23 cellular contexts compared by ENCODE assay signal in the genomic region with DNA sequence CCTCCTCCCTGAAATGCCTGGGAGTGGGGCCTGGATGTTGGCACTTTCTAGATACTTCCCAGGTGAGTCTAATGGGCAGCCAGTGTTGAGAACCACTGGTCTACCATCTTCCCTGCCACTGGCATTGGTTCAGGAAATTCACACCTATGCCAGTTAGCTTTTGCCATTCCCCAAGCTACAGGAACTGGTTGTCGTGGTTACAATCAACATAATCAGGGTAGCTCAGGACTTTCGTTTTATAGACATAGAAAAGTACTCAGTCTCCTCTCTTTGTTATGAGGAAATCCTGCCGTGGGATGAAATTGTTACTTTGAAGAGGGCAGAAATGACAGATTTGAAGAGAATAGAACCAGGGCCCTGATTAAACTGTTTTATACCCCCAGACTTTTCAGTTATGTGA.
DNase-seq lines count a peak whose midpoint lies in the region; ATAC-seq and TF ChIP-seq lines count a peak whose summit lies in the region.
"Had no signal": no experiment of that assay in that cellular context is flagged by ENCODE, and none has a peak within 500 bp of the region (broad histone marks: within the 10 kb centered on the region; RNA-seq: fewer than 3 reads in every experiment).

No MANE protein-coding gene starts in this region.

- CTCF ChIA-PET in SK-N-SH (lab: Yijun Ruan, JAX) = no interaction called here

- H4K20me1 ChIP-seq in SK-N-SH (ENCODE audit: insufficient read depth) = no peaks in the 10 kb centered on the region
- H4K20me1 ChIP-seq: BLaER1 had no signal

- no peaks in the 10 kb centered on the region for H3K9me3 ChIP-seq in SK-N-SH
- H3K9me3 ChIP-seq: BLaER1, right atrium auricular region had no signal

- no peaks in the 10 kb centered on the region for H3K9me2 ChIP-seq in SK-N-SH

- TF ChIP-seq EP300 in SK-N-SH (IDR thresholded peaks at IDR 0.05; ENCODE audit: borderline replicate concordance in 1 of 2, low read depth in 1 of 2, low read length in 1 of 2) = no peak

- H3K27me3 Mint-ChIP-seq in natural killer cell treated with Interleukin-12 subunit alpha and Interleukin-12 subunit beta and Interleukin-15 and Interleukin-18, amount 100 ng/mL, for 72 hours = no peaks in the 10 kb centered on the region
- H3K27me3 Mint-ChIP-seq: brain had no signal

- no peak overlapping the region for H3K27ac ChIP-seq in SK-N-SH (ENCODE audit: low read depth in 2 of 2, low read length in 1 of 2)
- H3K27ac ChIP-seq: BLaER1, right atrium auricular region had no signal

- H3K36me3 ChIP-seq in SK-N-SH (replicated peaks in 1 of 2; ENCODE audit: control insufficient read depth in 1 of 2, insufficient read depth in 2 of 2, low read length in 1 of 2) = no peaks in the 10 kb centered on the region
- H3K36me3 ChIP-seq: BLaER1, right atrium auricular region had no signal

- no peak for TF ChIP-seq CTCF in SK-N-SH (IDR thresholded peaks at IDR 0.05)

- peaks cover 0 to 2% of the 10 kb centered on the region in 2 experiments; a peak in 1 of 4 replicates for H3K4me1 ChIP-seq in SK-N-SH (ENCODE audit: control insufficient read depth in 1 of 2, insufficient read depth in 2 of 2, low read depth in 1 of 2, low read length in 1 of 2)
- H3K4me1 ChIP-seq: BLaER1, right atrium auricular region had no signal

- H3F3A ChIP-seq in SK-N-SH (replicated peaks; ENCODE audit: insufficient read depth) = no peaks in the 10 kb centered on the region

- ATAC-seq in SK-N-SH treated with all-trans-retinoic acid at 6 μM for 48 hours (no peak), left colon (peak; percentile 50), HG02840 (IDR thresholded peaks at IDR 0.05; ENCODE audit: low FRiP score, unreplicated experiment) (no peak)
- ATAC-seq in natural killer cell treated with Interleukin-12 subunit alpha and Interleukin-12 subunit beta and Interleukin-15 and Interleukin-18, amount 100 ng/mL, for 72 hours = no peak
- ATAC-seq: activated T-cell treated with anti-CD3 and anti-CD28 coated beads, Interleukin-2, amount 50 U/mL, for 72 hours; WTC11 had no signal

- no peak overlapping the region for H3K4me3 ChIP-seq in SK-N-SH (ENCODE audit: low read depth in 2 of 2, low read length in 1 of 2)
- H3K4me3 ChIP-seq: BLaER1, right atrium auricular region had no signal

- no peak overlapping the region for H3K9ac ChIP-seq in SK-N-SH
- H3K9ac ChIP-seq: BLaER1 had no signal

- H3K4me3 Mint-ChIP-seq in natural killer cell treated with Interleukin-12 subunit alpha and Interleukin-12 subunit beta and Interleukin-15 and Interleukin-18, amount 100 ng/mL, for 72 hours = no peak overlapping the region
- H3K4me3 Mint-ChIP-seq: activated CD4-positive, alpha-beta T cell treated with anti-CD3 and anti-CD28 coated beads, Interleukin-2, amount 10 ng/mL, durations not matched to agents 7 days and 5 days; activated T-cell treated with anti-CD3 and anti-CD28 coated beads, Interleukin-2, amount 50 U/mL, for 72 hours; brain; H9; nephron progenitor cell; T-helper 2 cell treated with Interferon-gamma antibody and Interleukin-4, amounts not matched to agents 5 μg/mL and 100 μg/mL, for 36 hours; WTC11 had no signal

- H3K4me1 Mint-ChIP-seq in natural killer cell treated with Interleukin-12 subunit alpha and Interleukin-12 subunit beta and Interleukin-15 and Interleukin-18, amount 100 ng/mL, for 72 hours (ENCODE audit: low read depth in 2 of 2) = peaks cover 0 to 3% of the 10 kb centered on the region in 2 donors
- H3K4me1 Mint-ChIP-seq: brain, H9, WTC11 had no signal

- H3K9me3 Mint-ChIP-seq in natural killer cell treated with Interleukin-12 subunit alpha and Interleukin-12 subunit beta and Interleukin-15 and Interleukin-18, amount 100 ng/mL, for 72 hours = no peaks in the 10 kb centered on the region
- H3K9me3 Mint-ChIP-seq: H9; T-helper 2 cell treated with Interferon-gamma antibody and Interleukin-4, amounts not matched to agents 5 μg/mL and 100 μg/mL, for 36 hours; WTC11 had no signal

- no peak overlapping the region for H3K27ac Mint-ChIP-seq in natural killer cell treated with Interleukin-12 subunit alpha and Interleukin-12 subunit beta and Interleukin-15 and Interleukin-18, amount 100 ng/mL, for 72 hours
- H3K27ac Mint-ChIP-seq: activated CD4-positive, alpha-beta T cell treated with anti-CD3 and anti-CD28 coated beads, Interleukin-2, amount 10 ng/mL, durations not matched to agents 7 days and 5 days; activated T-cell treated with anti-CD3 and anti-CD28 coated beads, Interleukin-2, amount 50 U/mL, for 72 hours; brain; H9; nephron progenitor cell; T-helper 2 cell treated with Interferon-gamma antibody and Interleukin-4, amounts not matched to agents 5 μg/mL and 100 μg/mL, for 36 hours; WTC11 had no signal

- POLR2A ChIA-PET in SK-N-SH (lab: Yijun Ruan, JAX) = no interaction called here

- intact Hi-C loops in left colon (cut with DNase I, micrococcal nuclease) = no loop called here

- 84% methylated on average over 3 of the region's 3 CpGs for WGBS in SK-N-SH (ENCODE audit: low lambda C conversion rate)

- no peak overlapping the region for H3K4me2 ChIP-seq in SK-N-SH
- H3K4me2 ChIP-seq: BLaER1 had no signal

- no peak overlapping the region for H2AFZ ChIP-seq in SK-N-SH (ENCODE audit: low read depth)

- H3K27me3 ChIP-seq in SK-N-SH (ENCODE audit: insufficient read depth) = no peaks in the 10 kb centered on the region
- H3K27me3 ChIP-seq: BLaER1, right atrium auricular region had no signal

- no peaks in the 10 kb centered on the region for H3K79me2 ChIP-seq in SK-N-SH (ENCODE audit: insufficient read depth)

- no peaks in the 10 kb centered on the region for H3K36me3 Mint-ChIP-seq in natural killer cell treated with Interleukin-12 subunit alpha and Interleukin-12 subunit beta and Interleukin-15 and Interleukin-18, amount 100 ng/mL, for 72 hours
- H3K36me3 Mint-ChIP-seq: WTC11 had no signal

- TF ChIP-seq RAD21 in SK-N-SH (IDR thresholded peaks at IDR 0.05; ENCODE audit: low read length) = no peak

- DNase-seq in SK-N-SH (peak; percentile 3), NCI-H774 (lab: John Stamatoyannopoulos, UW) (peak; percentile 58), left colon (no peak), NCI-H446 (lab: John Stamatoyannopoulos, UW) (no peak), NOMO-1 (lab: John Stamatoyannopoulos, UW; ENCODE audit: unreplicated experiment in 2 of 2) (no peak)
- no peak for DNase-seq in natural killer cell treated with Interleukin-12 subunit alpha and Interleukin-12 subunit beta and Interleukin-15 and Interleukin-18, amount 100 ng/mL, for 72 hours (ENCODE audit: low spot score)
- DNase-seq: activated CD4-positive, alpha-beta T cell treated with anti-CD3 and anti-CD28 coated beads, Interleukin-2, amount 10 ng/mL, durations not matched to agents 7 days and 5 days; activated naive CD4-positive, alpha-beta T cell; activated T-cell treated with anti-CD3 and anti-CD28 coated beads, Interleukin-2, amount 50 U/mL, for 72 hours; cerebellar nuclear complex; H9; MV-4-11; NCI-H2171 treated with DMSO at 0.1 percent for 48 hours; nephron progenitor cell; Right ventricle myocardium superior; stimulated activated CD4-positive, alpha-beta T cell treated with anti-CD3 and anti-CD28 coated beads, Interleukin-4, amount 100 ng/mL, for 1 hour had no signal

TF ChIP-seq in SK-N-SH, 30 proteins besides CTCF, POLR2A, EP300 and RAD21 (continues in another document):
- TF ChIP-seq CHD2 (IDR thresholded peaks at IDR 0.05; ENCODE audit: low read length, partially characterized antibody) (no peak), ELF1 (IDR thresholded peaks at IDR 0.05) (no peak), GATA2 (CRISPR knock-in tag; IDR thresholded peaks at IDR 0.05) (no peak), YY1 (IDR thresholded peaks at IDR 0.05; ENCODE audit: low read depth) (no peak)

TF ChIP-seq in SK-N-SH treated with all-trans-retinoic acid at 6 μM for 48 hours, 23 proteins besides CTCF, POLR2A, EP300 and RAD21:
- TF ChIP-seq ZC3H10 (CRISPR knock-in tag; IDR thresholded peaks at IDR 0.05) (no peak), ZNF70 (CRISPR knock-in tag; IDR thresholded peaks at IDR 0.05) (no peak), SNAI2 (CRISPR knock-in tag; IDR thresholded peaks at IDR 0.05) (no peak)
- TF ChIP-seq, protein P1, sequence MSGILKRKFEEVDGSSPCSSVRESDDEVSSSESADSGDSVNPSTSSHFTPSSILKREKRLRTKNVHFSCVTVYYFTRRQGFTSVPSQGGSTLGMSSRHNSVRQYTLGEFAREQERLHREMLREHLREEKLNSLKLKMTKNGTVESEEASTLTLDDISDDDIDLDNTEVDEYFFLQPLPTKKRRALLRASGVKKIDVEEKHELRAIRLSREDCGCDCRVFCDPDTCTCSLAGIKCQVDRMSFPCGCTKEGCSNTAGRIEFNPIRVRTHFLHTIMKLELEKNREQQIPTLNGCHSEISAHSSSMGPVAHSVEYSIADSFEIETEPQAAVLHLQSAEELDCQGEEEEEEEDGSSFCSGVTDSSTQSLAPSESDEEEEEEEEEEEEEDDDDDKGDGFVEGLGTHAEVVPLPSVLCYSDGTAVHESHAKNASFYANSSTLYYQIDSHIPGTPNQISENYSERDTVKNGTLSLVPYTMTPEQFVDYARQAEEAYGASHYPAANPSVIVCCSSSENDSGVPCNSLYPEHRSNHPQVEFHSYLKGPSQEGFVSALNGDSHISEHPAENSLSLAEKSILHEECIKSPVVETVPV (CRISPR knock-in tag; IDR thresholded peaks at IDR 0.05) = no peak

Comparison
In these comparisons a context has a peak if more than half of its experiments do, and no peak if none do; other contexts are left out.
1. DNase-seq: peak in SK-N-SH (single experiment) and NCI-H774 (single experiment); none in left colon (0 of 2), natural killer cell treated with Interleukin-12 subunit alpha and Interleukin-12 subunit beta and Interleukin-15 and Interleukin-18, amount 100 ng/mL, for 72 hours (single experiment), NCI-H446 (0 of 2) and NOMO-1 (0 of 2).